1 cellular context compared by ENCODE assay signal in the genomic region with DNA sequence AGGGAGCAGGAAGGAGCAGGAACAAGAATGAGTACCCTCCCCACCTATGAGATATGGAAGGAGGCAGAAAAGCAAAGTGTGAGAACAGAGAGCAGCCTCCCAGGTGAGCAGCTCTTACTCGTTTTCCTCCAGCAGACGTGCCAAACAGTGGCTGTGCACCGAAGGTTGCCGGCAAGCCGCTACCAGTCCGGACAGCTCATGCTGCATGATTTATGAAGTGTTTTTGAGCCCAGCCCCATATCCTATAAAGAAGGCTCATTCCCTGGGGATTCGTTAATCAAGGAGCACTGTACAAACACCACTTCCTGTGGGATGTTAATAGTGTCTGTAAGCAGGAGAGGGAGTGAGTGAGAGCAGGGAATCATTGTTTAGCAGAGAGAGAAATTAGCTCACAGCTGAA.
TF ChIP-seq lines count a peak whose summit lies in the region.

No MANE protein-coding gene starts in this region.

TF ChIP-seq in H1, 55 proteins besides CTCF, POLR2A, EP300 and RAD21 (continued from another document):
- TF ChIP-seq, protein P1, sequence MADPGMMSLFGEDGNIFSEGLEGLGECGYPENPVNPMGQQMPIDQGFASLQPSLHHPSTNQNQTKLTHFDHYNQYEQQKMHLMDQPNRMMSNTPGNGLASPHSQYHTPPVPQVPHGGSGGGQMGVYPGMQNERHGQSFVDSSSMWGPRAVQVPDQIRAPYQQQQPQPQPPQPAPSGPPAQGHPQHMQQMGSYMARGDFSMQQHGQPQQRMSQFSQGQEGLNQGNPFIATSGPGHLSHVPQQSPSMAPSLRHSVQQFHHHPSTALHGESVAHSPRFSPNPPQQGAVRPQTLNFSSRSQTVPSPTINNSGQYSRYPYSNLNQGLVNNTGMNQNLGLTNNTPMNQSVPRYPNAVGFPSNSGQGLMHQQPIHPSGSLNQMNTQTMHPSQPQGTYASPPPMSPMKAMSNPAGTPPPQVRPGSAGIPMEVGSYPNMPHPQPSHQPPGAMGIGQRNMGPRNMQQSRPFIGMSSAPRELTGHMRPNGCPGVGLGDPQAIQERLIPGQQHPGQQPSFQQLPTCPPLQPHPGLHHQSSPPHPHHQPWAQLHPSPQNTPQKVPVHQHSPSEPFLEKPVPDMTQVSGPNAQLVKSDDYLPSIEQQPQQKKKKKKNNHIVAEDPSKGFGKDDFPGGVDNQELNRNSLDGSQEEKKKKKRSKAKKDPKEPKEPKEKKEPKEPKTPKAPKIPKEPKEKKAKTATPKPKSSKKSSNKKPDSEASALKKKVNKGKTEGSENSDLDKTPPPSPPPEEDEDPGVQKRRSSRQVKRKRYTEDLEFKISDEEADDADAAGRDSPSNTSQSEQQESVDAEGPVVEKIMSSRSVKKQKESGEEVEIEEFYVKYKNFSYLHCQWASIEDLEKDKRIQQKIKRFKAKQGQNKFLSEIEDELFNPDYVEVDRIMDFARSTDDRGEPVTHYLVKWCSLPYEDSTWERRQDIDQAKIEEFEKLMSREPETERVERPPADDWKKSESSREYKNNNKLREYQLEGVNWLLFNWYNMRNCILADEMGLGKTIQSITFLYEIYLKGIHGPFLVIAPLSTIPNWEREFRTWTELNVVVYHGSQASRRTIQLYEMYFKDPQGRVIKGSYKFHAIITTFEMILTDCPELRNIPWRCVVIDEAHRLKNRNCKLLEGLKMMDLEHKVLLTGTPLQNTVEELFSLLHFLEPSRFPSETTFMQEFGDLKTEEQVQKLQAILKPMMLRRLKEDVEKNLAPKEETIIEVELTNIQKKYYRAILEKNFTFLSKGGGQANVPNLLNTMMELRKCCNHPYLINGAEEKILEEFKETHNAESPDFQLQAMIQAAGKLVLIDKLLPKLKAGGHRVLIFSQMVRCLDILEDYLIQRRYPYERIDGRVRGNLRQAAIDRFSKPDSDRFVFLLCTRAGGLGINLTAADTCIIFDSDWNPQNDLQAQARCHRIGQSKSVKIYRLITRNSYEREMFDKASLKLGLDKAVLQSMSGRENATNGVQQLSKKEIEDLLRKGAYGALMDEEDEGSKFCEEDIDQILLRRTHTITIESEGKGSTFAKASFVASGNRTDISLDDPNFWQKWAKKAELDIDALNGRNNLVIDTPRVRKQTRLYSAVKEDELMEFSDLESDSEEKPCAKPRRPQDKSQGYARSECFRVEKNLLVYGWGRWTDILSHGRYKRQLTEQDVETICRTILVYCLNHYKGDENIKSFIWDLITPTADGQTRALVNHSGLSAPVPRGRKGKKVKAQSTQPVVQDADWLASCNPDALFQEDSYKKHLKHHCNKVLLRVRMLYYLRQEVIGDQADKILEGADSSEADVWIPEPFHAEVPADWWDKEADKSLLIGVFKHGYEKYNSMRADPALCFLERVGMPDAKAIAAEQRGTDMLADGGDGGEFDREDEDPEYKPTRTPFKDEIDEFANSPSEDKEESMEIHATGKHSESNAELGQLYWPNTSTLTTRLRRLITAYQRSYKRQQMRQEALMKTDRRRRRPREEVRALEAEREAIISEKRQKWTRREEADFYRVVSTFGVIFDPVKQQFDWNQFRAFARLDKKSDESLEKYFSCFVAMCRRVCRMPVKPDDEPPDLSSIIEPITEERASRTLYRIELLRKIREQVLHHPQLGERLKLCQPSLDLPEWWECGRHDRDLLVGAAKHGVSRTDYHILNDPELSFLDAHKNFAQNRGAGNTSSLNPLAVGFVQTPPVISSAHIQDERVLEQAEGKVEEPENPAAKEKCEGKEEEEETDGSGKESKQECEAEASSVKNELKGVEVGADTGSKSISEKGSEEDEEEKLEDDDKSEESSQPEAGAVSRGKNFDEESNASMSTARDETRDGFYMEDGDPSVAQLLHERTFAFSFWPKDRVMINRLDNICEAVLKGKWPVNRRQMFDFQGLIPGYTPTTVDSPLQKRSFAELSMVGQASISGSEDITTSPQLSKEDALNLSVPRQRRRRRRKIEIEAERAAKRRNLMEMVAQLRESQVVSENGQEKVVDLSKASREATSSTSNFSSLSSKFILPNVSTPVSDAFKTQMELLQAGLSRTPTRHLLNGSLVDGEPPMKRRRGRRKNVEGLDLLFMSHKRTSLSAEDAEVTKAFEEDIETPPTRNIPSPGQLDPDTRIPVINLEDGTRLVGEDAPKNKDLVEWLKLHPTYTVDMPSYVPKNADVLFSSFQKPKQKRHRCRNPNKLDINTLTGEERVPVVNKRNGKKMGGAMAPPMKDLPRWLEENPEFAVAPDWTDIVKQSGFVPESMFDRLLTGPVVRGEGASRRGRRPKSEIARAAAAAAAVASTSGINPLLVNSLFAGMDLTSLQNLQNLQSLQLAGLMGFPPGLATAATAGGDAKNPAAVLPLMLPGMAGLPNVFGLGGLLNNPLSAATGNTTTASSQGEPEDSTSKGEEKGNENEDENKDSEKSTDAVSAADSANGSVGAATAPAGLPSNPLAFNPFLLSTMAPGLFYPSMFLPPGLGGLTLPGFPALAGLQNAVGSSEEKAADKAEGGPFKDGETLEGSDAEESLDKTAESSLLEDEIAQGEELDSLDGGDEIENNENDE (IDR thresholded peaks at IDR 0.05; ENCODE audit: insufficient replicate concordance, low read length), result no peak
- no peak for TF ChIP-seq KDM5A (IDR thresholded peaks at IDR 0.05; ENCODE audit: low read length)
- no peak for TF ChIP-seq CHD2 (IDR thresholded peaks at IDR 0.05; ENCODE audit: low read length)
- no peak for TF ChIP-seq RNF2 (IDR thresholded peaks at IDR 0.05; ENCODE audit: borderline replicate concordance, low read depth, low read length, missing control alignments, poor library complexity, severe bottlenecking)
- TF ChIP-seq POLR2AphosphoS5 (IDR thresholded peaks at IDR 0.05; ENCODE audit: low read depth, low read length), result no peak
- TF ChIP-seq, protein P2, sequence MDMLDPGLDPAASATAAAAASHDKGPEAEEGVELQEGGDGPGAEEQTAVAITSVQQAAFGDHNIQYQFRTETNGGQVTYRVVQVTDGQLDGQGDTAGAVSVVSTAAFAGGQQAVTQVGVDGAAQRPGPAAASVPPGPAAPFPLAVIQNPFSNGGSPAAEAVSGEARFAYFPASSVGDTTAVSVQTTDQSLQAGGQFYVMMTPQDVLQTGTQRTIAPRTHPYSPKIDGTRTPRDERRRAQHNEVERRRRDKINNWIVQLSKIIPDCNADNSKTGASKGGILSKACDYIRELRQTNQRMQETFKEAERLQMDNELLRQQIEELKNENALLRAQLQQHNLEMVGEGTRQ (IDR thresholded peaks at IDR 0.05; ENCODE audit: low read length), result no peak
- TF ChIP-seq, protein P3, sequence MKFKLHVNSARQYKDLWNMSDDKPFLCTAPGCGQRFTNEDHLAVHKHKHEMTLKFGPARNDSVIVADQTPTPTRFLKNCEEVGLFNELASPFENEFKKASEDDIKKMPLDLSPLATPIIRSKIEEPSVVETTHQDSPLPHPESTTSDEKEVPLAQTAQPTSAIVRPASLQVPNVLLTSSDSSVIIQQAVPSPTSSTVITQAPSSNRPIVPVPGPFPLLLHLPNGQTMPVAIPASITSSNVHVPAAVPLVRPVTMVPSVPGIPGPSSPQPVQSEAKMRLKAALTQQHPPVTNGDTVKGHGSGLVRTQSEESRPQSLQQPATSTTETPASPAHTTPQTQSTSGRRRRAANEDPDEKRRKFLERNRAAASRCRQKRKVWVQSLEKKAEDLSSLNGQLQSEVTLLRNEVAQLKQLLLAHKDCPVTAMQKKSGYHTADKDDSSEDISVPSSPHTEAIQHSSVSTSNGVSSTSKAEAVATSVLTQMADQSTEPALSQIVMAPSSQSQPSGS (IDR thresholded peaks at IDR 0.05; ENCODE audit: low read length), result no peak
- TF ChIP-seq ZNF274 (IDR thresholded peaks at IDR 0.05; ENCODE audit: borderline replicate concordance, extremely low read depth, low read length), result no peak
